In the genomic region with DNA sequence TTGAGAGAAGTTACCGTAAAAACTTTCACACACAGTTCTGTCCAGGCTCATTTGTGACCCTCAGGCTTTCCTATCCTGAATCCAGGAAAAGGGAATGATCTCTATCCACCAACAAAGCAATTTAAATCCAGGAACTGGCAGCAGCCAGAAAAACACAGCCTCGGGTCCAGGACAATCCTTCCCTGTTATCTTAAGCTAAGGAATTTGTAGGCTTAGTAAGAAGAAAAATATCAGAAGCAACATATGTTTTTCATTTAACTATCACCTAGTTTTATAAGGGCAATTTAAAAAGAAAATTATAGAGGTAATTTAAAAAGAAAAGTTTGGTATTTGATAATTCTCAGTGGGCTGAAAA, we compare ENCODE assay signal across 1 cellular context.
TF ChIP-seq lines count a peak whose summit lies in the region.

No MANE protein-coding gene starts in this region.

TF ChIP-seq in SK-N-SH, 30 proteins besides CTCF, POLR2A, EP300 and RAD21 (continued from another document):
- TF ChIP-seq JUND (IDR thresholded peaks at IDR 0.05) (peak; percentile 18; the same call in 1 of the 2 replicates), TCF12 (IDR thresholded peaks at IDR 0.05) (peak; percentile 95), FOSL2 (IDR thresholded peaks at IDR 0.05; ENCODE audit: borderline replicate concordance, low read depth) (peak; percentile 33; the same call in 1 of the 2 replicates), TAF1 (IDR thresholded peaks at IDR 0.05; ENCODE audit: borderline replicate concordance, low read depth, low read length) (no peak), TEAD4 (IDR thresholded peaks at IDR 0.05; ENCODE audit: borderline replicate concordance, insufficient read depth) (peak; percentile 58; the same call in 1 of the 2 replicates), ELF1 (IDR thresholded peaks at IDR 0.05) (0 out of 2 replicates have a peak, but pooled peaks have one; percentile 21)
- TF ChIP-seq, protein P1, sequence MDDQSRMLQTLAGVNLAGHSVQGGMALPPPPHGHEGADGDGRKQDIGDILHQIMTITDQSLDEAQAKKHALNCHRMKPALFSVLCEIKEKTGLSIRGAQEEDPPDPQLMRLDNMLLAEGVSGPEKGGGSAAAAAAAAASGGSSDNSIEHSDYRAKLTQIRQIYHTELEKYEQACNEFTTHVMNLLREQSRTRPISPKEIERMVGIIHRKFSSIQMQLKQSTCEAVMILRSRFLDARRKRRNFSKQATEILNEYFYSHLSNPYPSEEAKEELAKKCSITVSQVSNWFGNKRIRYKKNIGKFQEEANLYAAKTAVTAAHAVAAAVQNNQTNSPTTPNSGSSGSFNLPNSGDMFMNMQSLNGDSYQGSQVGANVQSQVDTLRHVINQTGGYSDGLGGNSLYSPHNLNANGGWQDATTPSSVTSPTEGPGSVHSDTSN (IDR thresholded peaks at IDR 0.05), result peak; percentile 28; the same call in 1 of the 2 replicates
